In the genomic region with DNA sequence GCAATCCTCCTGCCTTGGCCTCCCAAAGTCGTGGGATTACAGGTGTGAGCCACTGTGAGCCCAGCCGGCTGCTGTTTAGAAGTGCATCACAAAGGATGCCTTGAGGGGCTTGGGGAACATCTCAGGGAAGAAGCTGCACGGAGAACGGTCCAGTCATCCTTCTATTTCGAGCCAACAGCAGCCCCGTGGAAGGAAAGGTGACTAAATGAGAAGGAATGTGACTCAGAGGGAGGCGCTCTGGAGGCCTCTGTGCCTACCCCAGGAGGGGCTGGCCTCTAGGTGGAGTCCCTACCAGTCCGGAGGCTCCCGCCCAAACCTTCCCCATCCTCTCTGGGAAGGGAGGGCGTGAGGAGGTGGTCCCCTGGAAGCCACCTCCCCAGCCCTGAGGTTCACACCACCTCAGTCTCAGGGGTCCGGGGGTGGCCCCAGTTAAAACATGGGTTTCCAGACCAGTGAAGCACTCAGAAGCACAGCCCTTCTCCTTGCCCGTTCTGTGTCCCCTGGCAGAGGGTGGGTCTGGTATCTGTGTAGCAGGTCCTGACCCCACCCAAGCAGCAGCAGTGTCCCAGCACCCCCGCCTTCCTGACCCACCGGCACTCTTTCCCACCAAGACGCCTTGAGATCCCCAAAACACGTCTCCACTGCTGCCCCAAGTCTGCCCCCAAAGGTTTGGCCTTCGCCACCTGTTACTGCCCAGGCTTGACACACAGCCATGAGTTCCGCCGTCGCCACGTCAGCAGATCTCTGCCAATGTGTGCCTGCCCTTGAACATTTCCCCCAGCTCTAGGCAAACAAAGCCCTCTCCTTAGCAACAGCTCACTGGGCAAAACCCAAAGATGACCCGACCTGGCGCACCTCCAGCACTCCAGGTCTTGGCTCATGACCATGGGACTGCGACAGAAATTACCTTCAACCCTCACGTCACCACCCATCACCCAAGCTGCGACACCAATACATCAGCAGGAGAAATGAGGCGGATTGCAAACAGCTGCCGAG, we compare ENCODE assay signal across 9 cellular contexts.
DNase-seq lines count a peak whose midpoint lies in the region; ATAC-seq, FAIRE-seq and TF ChIP-seq lines count a peak whose summit lies in the region.
"Had no signal": no experiment of that assay in that cellular context is flagged by ENCODE, and none has a peak within 500 bp of the region (broad histone marks: within the 10 kb centered on the region; RNA-seq: fewer than 3 reads in every experiment).

No MANE protein-coding gene starts in this region.

- H2AFZ ChIP-seq in astrocyte (ENCODE audit: low read depth, low read length), result no peak overlapping the region

- H3K9ac ChIP-seq in astrocyte (ENCODE audit: low read length), result peak overlapping the region; percentile 74

- no peak for ATAC-seq in GM21528 (IDR thresholded peaks at IDR 0.05; ENCODE audit: low FRiP score, unreplicated experiment)
- no peak for ATAC-seq in activated T-cell treated with anti-CD3 and anti-CD28 coated beads, Interleukin-2, amount 50 U/mL, for 4 hours

- H3K27me3 Mint-ChIP-seq in astrocyte (ENCODE audit: low read depth, unreplicated experiment), result no peaks in the 10 kb centered on the region
- peaks cover 7% of the 10 kb centered on the region for H3K27me3 Mint-ChIP-seq in activated T-cell treated with anti-CD3 and anti-CD28 coated beads, Interleukin-2, amount 50 U/mL, for 4 hours (ENCODE audit: low read depth)

- peaks cover 37% of the 10 kb centered on the region for H3K36me3 Mint-ChIP-seq in astrocyte (ENCODE audit: low read depth, unreplicated experiment)
- H3K36me3 Mint-ChIP-seq in activated T-cell treated with anti-CD3 and anti-CD28 coated beads, Interleukin-2, amount 50 U/mL, for 4 hours (ENCODE audit: insufficient read depth), result no peaks in the 10 kb centered on the region
- H3K36me3 Mint-ChIP-seq: memory B cell had no signal

- FAIRE-seq in astrocyte (lab: Jason Lieb, UNC), result peak; percentile 56

- H3K9me3 ChIP-seq in astrocyte (ENCODE audit: insufficient read depth, low read depth, low read length) (no peaks in the 10 kb centered on the region), testis (no peaks in the 10 kb centered on the region)

- no peak overlapping the region for H3K4me3 ChIP-seq in astrocyte (ENCODE audit: insufficient read depth, low read depth, low read length)
- no peak overlapping the region for H3K4me3 ChIP-seq in testis

- no peak for TF ChIP-seq POLR2A in testis (IDR thresholded peaks at IDR 0.05)

- peaks cover 81% of the 10 kb centered on the region for H3K79me2 ChIP-seq in astrocyte (ENCODE audit: insufficient read depth, low read length)

- H3K27ac Mint-ChIP-seq in astrocyte (ENCODE audit: unreplicated experiment), result peak overlapping the region; percentile 97
- H3K27ac Mint-ChIP-seq: memory B cell had no signal

- peaks cover 30% of the 10 kb centered on the region for H3K4me1 ChIP-seq in astrocyte (ENCODE audit: insufficient read depth, low read length)
- H3K4me1 ChIP-seq in testis, result peaks cover 32% of the 10 kb centered on the region

- H3K27me3 ChIP-seq in astrocyte (ENCODE audit: insufficient read depth, low read length) (no peaks in the 10 kb centered on the region), testis (no peaks in the 10 kb centered on the region)

- intact Hi-C loops in testis (cut with DNase I; ENCODE audit: low total_unique reads), result no loop called here

- H3K27ac ChIP-seq in astrocyte (ENCODE audit: low read depth, low read length) (peak overlapping the region; percentile 89), testis (peak overlapping the region in 1 of 2 donors; percentile 47)

- 72 to 81% methylated on average over 22 to 28 of the region's 28 CpGs for WGBS in testis, 2 donors

- H4K20me1 ChIP-seq in astrocyte (ENCODE audit: insufficient read depth, low read length), result peaks cover 52% of the 10 kb centered on the region

- peak overlapping the region; percentile 58 for H3K4me2 ChIP-seq in astrocyte (ENCODE audit: low read length)

- TF ChIP-seq CTCF in astrocyte (IDR thresholded peaks at IDR 0.05; ENCODE audit: insufficient read depth, low read depth, low read length) (peak; percentile 28), testis (IDR thresholded peaks at IDR 0.05) (no peak)

- H3K36me3 ChIP-seq in astrocyte (ENCODE audit: insufficient read depth, low read length), result peaks cover 10% of the 10 kb centered on the region
- no peaks in the 10 kb centered on the region for H3K36me3 ChIP-seq in testis (ENCODE audit: low read depth, missing control alignments)

- no peak overlapping the region for H3K4me3 Mint-ChIP-seq in astrocyte (ENCODE audit: unreplicated experiment)
- no peak overlapping the region for H3K4me3 Mint-ChIP-seq in activated T-cell treated with anti-CD3 and anti-CD28 coated beads, Interleukin-2, amount 50 U/mL, for 4 hours
- H3K4me3 Mint-ChIP-seq: memory B cell had no signal

- no peaks in the 10 kb centered on the region for H3K9me3 Mint-ChIP-seq in astrocyte (ENCODE audit: unreplicated experiment)
- H3K9me3 Mint-ChIP-seq in activated T-cell treated with anti-CD3 and anti-CD28 coated beads, Interleukin-2, amount 50 U/mL, for 4 hours, result no peaks in the 10 kb centered on the region
- H3K9me3 Mint-ChIP-seq: memory B cell had no signal

- DNase-seq in HT-29 (ENCODE audit: low spot score), result peak; percentile 98
- peak; percentile 93 for DNase-seq in astrocyte (ENCODE audit: low read depth)
- peak; percentile 82 for DNase-seq in iPS-NIHi7 (ENCODE audit: extremely low spot score)
- DNase-seq in testis, result peak; percentile 48
- DNase-seq in germinal center (ENCODE audit: low spot score), result no peak
- DNase-seq in NCI-H128 (lab: John Stamatoyannopoulos, UW; ENCODE audit: unreplicated experiment), result no peak
- no peak for DNase-seq in activated T-cell treated with anti-CD3 and anti-CD28 coated beads, Interleukin-2, amount 50 U/mL, for 4 hours

- peaks cover 59% of the 10 kb centered on the region for H3K4me1 Mint-ChIP-seq in astrocyte (ENCODE audit: low read depth, unreplicated experiment)
- no peaks in the 10 kb centered on the region for H3K4me1 Mint-ChIP-seq in activated T-cell treated with anti-CD3 and anti-CD28 coated beads, Interleukin-2, amount 50 U/mL, for 4 hours (ENCODE audit: low read depth)
- H3K4me1 Mint-ChIP-seq: memory B cell had no signal

Comparison
In these comparisons a context has a peak if more than half of its experiments do, and no peak if none do; other contexts are left out.
1. DNase-seq: peak in HT-29 (single experiment), astrocyte (single experiment), iPS-NIHi7 (single experiment) and testis (single experiment); none in germinal center (single experiment), NCI-H128 (single experiment) and activated T-cell treated with anti-CD3 and anti-CD28 coated beads, Interleukin-2, amount 50 U/mL, for 4 hours (single experiment).